2 cellular contexts compared by ENCODE assay signal in genomic region chr17:17815436-17816200, GRCh38.
TF ChIP-seq lines count a peak whose summit lies in the region.

No MANE protein-coding gene starts in this region.

TF ChIP-seq in SK-N-SH, 30 proteins besides CTCF, POLR2A, EP300 and RAD21:
- TF ChIP-seq YY1 (IDR thresholded peaks at IDR 0.05; ENCODE audit: low read depth) (no peak), ELF1 (IDR thresholded peaks at IDR 0.05) (no peak), CHD2 (IDR thresholded peaks at IDR 0.05; ENCODE audit: low read length, partially characterized antibody) (no peak), FOSL2 (IDR thresholded peaks at IDR 0.05; ENCODE audit: borderline replicate concordance, low read depth) (no peak), REST (IDR thresholded peaks at IDR 0.05; ENCODE audit: low read depth, low read length) (no peak), USF1 (IDR thresholded peaks at IDR 0.05; ENCODE audit: borderline replicate concordance, low read depth) (no peak), MEF2A (IDR thresholded peaks at IDR 0.05; ENCODE audit: borderline replicate concordance, low read depth) (no peak), RFX5 (IDR thresholded peaks at IDR 0.05; ENCODE audit: low read length) (no peak), FOXJ3 (CRISPR knock-in tag; IDR thresholded peaks at IDR 0.05) (no peak), RCOR1 (IDR thresholded peaks at IDR 0.05; ENCODE audit: low read length) (no peak), ZBTB33 (IDR thresholded peaks at IDR 0.05; ENCODE audit: borderline replicate concordance, low read depth) (no peak), MXI1 (IDR thresholded peaks at IDR 0.05; ENCODE audit: low read depth, low read length) (no peak), NRF1 (IDR thresholded peaks at IDR 0.05; ENCODE audit: low read depth, low read length) (no peak), MAX (IDR thresholded peaks at IDR 0.05; ENCODE audit: low read depth) (no peak), NFIC (IDR thresholded peaks at IDR 0.05; ENCODE audit: borderline replicate concordance) (no peak), USF2 (IDR thresholded peaks at IDR 0.05; ENCODE audit: borderline replicate concordance, low read depth, low read length) (no peak), SMC3 (IDR thresholded peaks at IDR 0.05; ENCODE audit: low read depth, low read length) (no peak), EZH2phosphoT487 (IDR thresholded peaks at IDR 0.05; ENCODE audit: borderline replicate concordance, low read depth) (no peak)

TF ChIP-seq in SK-N-SH treated with all-trans-retinoic acid at 6 μM for 48 hours, 23 proteins besides CTCF, POLR2A, EP300 and RAD21:
- no peak for TF ChIP-seq RARB (CRISPR knock-in tag; IDR thresholded peaks at IDR 0.05)
- no peak for TF ChIP-seq CREB5 (CRISPR knock-in tag; IDR thresholded peaks at IDR 0.05; ENCODE audit: low read depth)
- TF ChIP-seq ZNF565 (CRISPR knock-in tag; conservative IDR thresholded peaks at IDR 0.05; ENCODE audit: low read depth), result no peak
- TF ChIP-seq ZNF70 (CRISPR knock-in tag; IDR thresholded peaks at IDR 0.05), result no peak
- no peak for TF ChIP-seq CSDC2 (CRISPR knock-in tag; IDR thresholded peaks at IDR 0.05)
- TF ChIP-seq POU6F1 (CRISPR knock-in tag; IDR thresholded peaks at IDR 0.05; ENCODE audit: borderline replicate concordance, low read depth), result no peak
- no peak for TF ChIP-seq CSRNP3 (CRISPR knock-in tag; IDR thresholded peaks at IDR 0.05)
- TF ChIP-seq GLIS3 (CRISPR knock-in tag; IDR thresholded peaks at IDR 0.05), result no peak
- no peak for TF ChIP-seq ZFP30 (CRISPR knock-in tag; IDR thresholded peaks at IDR 0.05)
- no peak for TF ChIP-seq BACH2 (CRISPR knock-in tag; IDR thresholded peaks at IDR 0.05; ENCODE audit: borderline replicate concordance)
- no peak for TF ChIP-seq ESRRG (CRISPR knock-in tag; IDR thresholded peaks at IDR 0.05)
